Comparison of ENCODE assay signal across 9 cellular contexts in genomic region chr18:46332956-46333355, GRCh38.
DNase-seq lines count a peak whose midpoint lies in the region.
"Had no signal": no experiment of that assay in that cellular context is flagged by ENCODE, and none has a peak within 500 bp of the region (broad histone marks: within the 10 kb centered on the region; RNA-seq: fewer than 3 reads in every experiment).

No MANE protein-coding gene starts in this region.

- H3K27me3 Mint-ChIP-seq in T-helper 2 cell treated with Interferon-gamma antibody and Interleukin-4, amounts not matched to agents 5 μg/mL and 100 μg/mL, for 36 hours (ENCODE audit: low read depth) = peaks cover 78% of the 10 kb centered on the region
- peaks cover 56% of the 10 kb centered on the region for H3K27me3 Mint-ChIP-seq in activated T-helper 1 cell treated with anti-CD3 and anti-CD28 coated beads, Interleukin-12 subunit alpha, Interleukin-12 subunit beta, Interleukin-2, Interleukin-4 antibody, amounts not matched to agents 30 ng/mL and 10 ng/mL and 1 ng/mL, durations not matched to agents 14 hours and 24 hours and 36 hours (ENCODE audit: insufficient read depth)
- peaks cover 58% of the 10 kb centered on the region for H3K27me3 Mint-ChIP-seq in stimulated activated naive CD8-positive, alpha-beta T cell treated with anti-CD3 and anti-CD28 coated beads, Interleukin-15, Interleukin-2, amounts not matched to agents 100 ng/mL and 50 ng/mL, for 24 hours

- H3K4me3 Mint-ChIP-seq in T-helper 2 cell treated with Interferon-gamma antibody and Interleukin-4, amounts not matched to agents 5 μg/mL and 100 μg/mL, for 36 hours = peak overlapping the region; percentile 76
- H3K4me3 Mint-ChIP-seq in activated T-helper 1 cell treated with anti-CD3 and anti-CD28 coated beads, Interleukin-12 subunit alpha, Interleukin-12 subunit beta, Interleukin-2, Interleukin-4 antibody, amounts not matched to agents 30 ng/mL and 10 ng/mL and 1 ng/mL, durations not matched to agents 14 hours and 24 hours and 36 hours = peak overlapping the region; percentile 76
- peak overlapping the region; percentile 47 for H3K4me3 Mint-ChIP-seq in stimulated activated naive CD8-positive, alpha-beta T cell treated with anti-CD3 and anti-CD28 coated beads, Interleukin-15, Interleukin-2, amounts not matched to agents 100 ng/mL and 50 ng/mL, for 24 hours

- intact Hi-C loops in activated T-helper 1 cell treated with anti-CD3 and anti-CD28 coated beads, Interleukin-12 subunit alpha, Interleukin-12 subunit beta, Interleukin-2, Interleukin-4 antibody, amounts not matched to agents 30 ng/mL and 10 ng/mL and 1 ng/mL, durations not matched to agents 14 hours and 24 hours and 36 hours (cut with micrococcal nuclease) = loop anchor here (5.0 to 10.0 kb wide), 3 partner anchors 161 to 658 kb away; partner anchors contain the start of gene ST8SIA5

- no peaks in the 10 kb centered on the region for H3K9me3 Mint-ChIP-seq in T-helper 2 cell treated with Interferon-gamma antibody and Interleukin-4, amounts not matched to agents 5 μg/mL and 100 μg/mL, for 36 hours
- no peaks in the 10 kb centered on the region for H3K9me3 Mint-ChIP-seq in activated T-helper 1 cell treated with anti-CD3 and anti-CD28 coated beads, Interleukin-12 subunit alpha, Interleukin-12 subunit beta, Interleukin-2, Interleukin-4 antibody, amounts not matched to agents 30 ng/mL and 10 ng/mL and 1 ng/mL, durations not matched to agents 14 hours and 24 hours and 36 hours
- H3K9me3 Mint-ChIP-seq in stimulated activated naive CD8-positive, alpha-beta T cell treated with anti-CD3 and anti-CD28 coated beads, Interleukin-15, Interleukin-2, amounts not matched to agents 100 ng/mL and 50 ng/mL, for 24 hours = no peaks in the 10 kb centered on the region

- no peak overlapping the region for H3K27ac Mint-ChIP-seq in T-helper 2 cell treated with Interferon-gamma antibody and Interleukin-4, amounts not matched to agents 5 μg/mL and 100 μg/mL, for 36 hours
- peak overlapping the region; percentile 49 for H3K27ac Mint-ChIP-seq in activated T-helper 1 cell treated with anti-CD3 and anti-CD28 coated beads, Interleukin-12 subunit alpha, Interleukin-12 subunit beta, Interleukin-2, Interleukin-4 antibody, amounts not matched to agents 30 ng/mL and 10 ng/mL and 1 ng/mL, durations not matched to agents 14 hours and 24 hours and 36 hours
- no peak overlapping the region for H3K27ac Mint-ChIP-seq in stimulated activated naive CD8-positive, alpha-beta T cell treated with anti-CD3 and anti-CD28 coated beads, Interleukin-15, Interleukin-2, amounts not matched to agents 100 ng/mL and 50 ng/mL, for 24 hours

- H3K4me1 Mint-ChIP-seq in T-helper 2 cell treated with Interferon-gamma antibody and Interleukin-4, amounts not matched to agents 5 μg/mL and 100 μg/mL, for 36 hours (ENCODE audit: low read depth) = peaks cover 25% of the 10 kb centered on the region
- peaks cover 32% of the 10 kb centered on the region for H3K4me1 Mint-ChIP-seq in activated T-helper 1 cell treated with anti-CD3 and anti-CD28 coated beads, Interleukin-12 subunit alpha, Interleukin-12 subunit beta, Interleukin-2, Interleukin-4 antibody, amounts not matched to agents 30 ng/mL and 10 ng/mL and 1 ng/mL, durations not matched to agents 14 hours and 24 hours and 36 hours (ENCODE audit: low read depth)
- H3K4me1 Mint-ChIP-seq in stimulated activated naive CD8-positive, alpha-beta T cell treated with anti-CD3 and anti-CD28 coated beads, Interleukin-15, Interleukin-2, amounts not matched to agents 100 ng/mL and 50 ng/mL, for 24 hours (ENCODE audit: low read depth) = peaks cover 25% of the 10 kb centered on the region

- DNase-seq in T-helper 2 cell treated with Interferon-gamma antibody and Interleukin-4, amounts not matched to agents 5 μg/mL and 100 μg/mL, for 36 hours (ENCODE audit: low spot score) = no peak
- DNase-seq in T-helper 2 cell = no peak
- DNase-seq in activated T-helper 1 cell treated with anti-CD3 and anti-CD28 coated beads, Interleukin-12 subunit alpha, Interleukin-12 subunit beta, Interleukin-2, Interleukin-4 antibody, amounts not matched to agents 30 ng/mL and 10 ng/mL and 1 ng/mL, durations not matched to agents 14 hours and 24 hours and 36 hours (ENCODE audit: low spot score) = no peak
- peak; percentile 8 for DNase-seq in inferior parietal cortex (ENCODE audit: extremely low spot score)
- no peak for DNase-seq in medulla oblongata (ENCODE audit: extremely low spot score)
- no peak for DNase-seq in stimulated activated CD4-positive, alpha-beta T cell treated with anti-CD3 and anti-CD28 coated beads, Interleukin-4, amount 100 ng/mL, for 24 hours
- DNase-seq in activated effector memory CD4-positive, alpha-beta T cell treated with Interleukin-2 at 50 U/mL for 16 hours = no peak
- DNase-seq: AML-193 had no signal

- peaks cover 5% of the 10 kb centered on the region for H3K36me3 Mint-ChIP-seq in T-helper 2 cell treated with Interferon-gamma antibody and Interleukin-4, amounts not matched to agents 5 μg/mL and 100 μg/mL, for 36 hours (ENCODE audit: low read depth)
- H3K36me3 Mint-ChIP-seq in activated T-helper 1 cell treated with anti-CD3 and anti-CD28 coated beads, Interleukin-12 subunit alpha, Interleukin-12 subunit beta, Interleukin-2, Interleukin-4 antibody, amounts not matched to agents 30 ng/mL and 10 ng/mL and 1 ng/mL, durations not matched to agents 14 hours and 24 hours and 36 hours (ENCODE audit: low read depth) = no peaks in the 10 kb centered on the region
- H3K36me3 Mint-ChIP-seq in stimulated activated naive CD8-positive, alpha-beta T cell treated with anti-CD3 and anti-CD28 coated beads, Interleukin-15, Interleukin-2, amounts not matched to agents 100 ng/mL and 50 ng/mL, for 24 hours (ENCODE audit: low read depth) = no peaks in the 10 kb centered on the region
